1 cellular context compared by ENCODE assay signal in genomic region chr20:63499333-63499969, GRCh38.
A peak's percentile ranks its signal among the peaks of the same experiment; 100 is the strongest.
TF ChIP-seq lines count a peak whose summit lies in the region.

No MANE protein-coding gene starts in this region.

TF ChIP-seq in GM12878, 131 proteins besides CTCF, POLR2A, EP300 and RAD21:
- TF ChIP-seq MTA2 (IDR thresholded peaks at IDR 0.05; ENCODE audit: low read depth): no peak
- TF ChIP-seq IKZF1 (conservative IDR thresholded peaks at IDR 0.05): peak; percentile 23; the same call in 1 of the 2 replicates
- TF ChIP-seq MEF2B (IDR thresholded peaks at IDR 0.05; ENCODE audit: partially characterized antibody, poor library complexity, severe bottlenecking): peak; percentile 31
- no peak for TF ChIP-seq NRF1 (conservative IDR thresholded peaks at IDR 0.05; ENCODE audit: low read depth, low read length)
- TF ChIP-seq BHLHE40 (IDR thresholded peaks at IDR 0.05; ENCODE audit: borderline replicate concordance in 1 of 2, low read depth in 2 of 2, low read length in 1 of 2): peak; percentile 53 to 84; a peak in 3 of 4 replicates
TF ChIP-seq in GM12878: peak in this region for 3.
